In genomic region chrX:132956421-132957210, GRCh38 we compare ENCODE assay signal across 8 cellular contexts. TPM values are rescaled to one million over a fixed set of nuclear protein-coding genes. Genes with fewer than 3 reads are reported as not detected.
DNase-seq lines count a peak whose midpoint lies in the region; ATAC-seq, FAIRE-seq and TF ChIP-seq lines count a peak whose summit lies in the region.

No MANE protein-coding gene starts in this region.

- no peak for TF ChIP-seq CTCF in kidney (IDR thresholded peaks at IDR 0.05; ENCODE audit: borderline replicate concordance, extremely low read depth, insufficient read depth)

- H3K9ac ChIP-seq in kidney (ENCODE audit: low read length in 2 of 2) (no peak overlapping the region), subcutaneous abdominal adipose tissue (ENCODE audit: low read length in 5 of 5) (no peak overlapping the region)

- H3K27me3 ChIP-seq in subcutaneous abdominal adipose tissue (ENCODE audit: control insufficient read depth in 5 of 5, insufficient read depth in 4 of 5, low read length in 5 of 5): peaks cover 21 to 61% (median 46%) of the 10 kb centered on the region in 5 donors

- intact Hi-C loops in kidney (cut with DNase I): no loop called here

- no peaks in the 10 kb centered on the region for H3K4me1 Mint-ChIP-seq in T-helper 2 cell treated with Interferon-gamma antibody and Interleukin-4, amounts not matched to agents 5 μg/mL and 100 μg/mL, for 36 hours (ENCODE audit: low read depth)

- peak overlapping the region; percentile 48 for H3K4me3 Mint-ChIP-seq in T-helper 2 cell treated with Interferon-gamma antibody and Interleukin-4, amounts not matched to agents 5 μg/mL and 100 μg/mL, for 36 hours

- no peak for ATAC-seq in GM19351 (IDR thresholded peaks at IDR 0.05; ENCODE audit: unreplicated experiment)

- no peaks in the 10 kb centered on the region for H3K36me3 ChIP-seq in kidney (ENCODE audit: control insufficient read depth in 1 of 2, insufficient read depth in 2 of 2, low read length in 2 of 2)
- H3K36me3 ChIP-seq in subcutaneous abdominal adipose tissue (ENCODE audit: control insufficient read depth in 5 of 5, insufficient read depth in 5 of 5, low read length in 5 of 5): no peaks in the 10 kb centered on the region

- H3K9me3 Mint-ChIP-seq in T-helper 2 cell treated with Interferon-gamma antibody and Interleukin-4, amounts not matched to agents 5 μg/mL and 100 μg/mL, for 36 hours: no peaks in the 10 kb centered on the region

- peaks cover 44% of the 10 kb centered on the region for H3K27me3 Mint-ChIP-seq in T-helper 2 cell treated with Interferon-gamma antibody and Interleukin-4, amounts not matched to agents 5 μg/mL and 100 μg/mL, for 36 hours (ENCODE audit: low read depth)

- H3K4me3 ChIP-seq in kidney (ENCODE audit: low read length in 2 of 2) (peak overlapping the region; percentile 38 to 48), subcutaneous abdominal adipose tissue (ENCODE audit: low read depth in 1 of 5, low read length in 5 of 5) (peak overlapping the region; percentile 26 to 51 (median 47))

- H3K27ac ChIP-seq in kidney (ENCODE audit: low read depth in 2 of 2, low read length in 2 of 2): no peak overlapping the region
- no peak overlapping the region for H3K27ac ChIP-seq in subcutaneous abdominal adipose tissue (ENCODE audit: low read depth, low read length)

- H3K4me1 ChIP-seq in kidney (ENCODE audit: control insufficient read depth in 1 of 2, insufficient read depth in 1 of 2, low read depth in 1 of 2, low read length in 2 of 2): no peaks in the 10 kb centered on the region
- peaks cover 2 to 24% (median 23%) of the 10 kb centered on the region in 5 donors for H3K4me1 ChIP-seq in subcutaneous abdominal adipose tissue (ENCODE audit: control insufficient read depth in 5 of 5, insufficient read depth in 5 of 5, low read length in 5 of 5)

- no peak for DNase-seq in T-helper 2 cell treated with Interferon-gamma antibody and Interleukin-4, amounts not matched to agents 5 μg/mL and 100 μg/mL, for 36 hours (ENCODE audit: low spot score)
- DNase-seq in T-helper 2 cell: no peak
- peak; percentile 39 for DNase-seq in astrocyte of the hippocampus (ENCODE audit: low read depth, low spot score)
- DNase-seq in kidney: peak; percentile 77
- no peak for DNase-seq in AG08395 (ENCODE audit: low spot score)
- DNase-seq in NCI-H446 treated with DMSO at 0.1 percent for 48 hours (lab: John Stamatoyannopoulos, UW): no peak

- no peaks in the 10 kb centered on the region for H3K36me3 Mint-ChIP-seq in T-helper 2 cell treated with Interferon-gamma antibody and Interleukin-4, amounts not matched to agents 5 μg/mL and 100 μg/mL, for 36 hours (ENCODE audit: low read depth)

- H3K9me3 ChIP-seq in kidney (ENCODE audit: control insufficient read depth in 1 of 2, low read length in 2 of 2): no peaks in the 10 kb centered on the region
- H3K9me3 ChIP-seq in subcutaneous abdominal adipose tissue (ENCODE audit: control insufficient read depth in 5 of 5, low read length in 5 of 5): no peaks in the 10 kb centered on the region

- H3K27ac Mint-ChIP-seq in T-helper 2 cell treated with Interferon-gamma antibody and Interleukin-4, amounts not matched to agents 5 μg/mL and 100 μg/mL, for 36 hours: no peak overlapping the region

- no peak for FAIRE-seq in kidney (lab: Jason Lieb, UNC)

RNA-seq across cellular contexts. Expression of gene HS6ST2, which starts 1.8 kb away (rescaled TPM):
- 2.0 TPM for total RNA-seq in kidney
- polyA plus RNA-seq in kidney (ENCODE audit: insufficient read depth, low read depth, low replicate concordance): 11.9 TPM

Comparison
In these comparisons a context has a peak if more than half of its experiments do, and no peak if none do; other contexts are left out.
1. DNase-seq: peak in astrocyte of the hippocampus (single experiment) and kidney (single experiment); none in T-helper 2 cell treated with Interferon-gamma antibody and Interleukin-4, amounts not matched to agents 5 μg/mL and 100 μg/mL, for 36 hours (single experiment), T-helper 2 cell (0 of 5), AG08395 (single experiment) and NCI-H446 treated with DMSO at 0.1 percent for 48 hours (single experiment).